9 cellular contexts compared by ENCODE assay signal in the genomic region with DNA sequence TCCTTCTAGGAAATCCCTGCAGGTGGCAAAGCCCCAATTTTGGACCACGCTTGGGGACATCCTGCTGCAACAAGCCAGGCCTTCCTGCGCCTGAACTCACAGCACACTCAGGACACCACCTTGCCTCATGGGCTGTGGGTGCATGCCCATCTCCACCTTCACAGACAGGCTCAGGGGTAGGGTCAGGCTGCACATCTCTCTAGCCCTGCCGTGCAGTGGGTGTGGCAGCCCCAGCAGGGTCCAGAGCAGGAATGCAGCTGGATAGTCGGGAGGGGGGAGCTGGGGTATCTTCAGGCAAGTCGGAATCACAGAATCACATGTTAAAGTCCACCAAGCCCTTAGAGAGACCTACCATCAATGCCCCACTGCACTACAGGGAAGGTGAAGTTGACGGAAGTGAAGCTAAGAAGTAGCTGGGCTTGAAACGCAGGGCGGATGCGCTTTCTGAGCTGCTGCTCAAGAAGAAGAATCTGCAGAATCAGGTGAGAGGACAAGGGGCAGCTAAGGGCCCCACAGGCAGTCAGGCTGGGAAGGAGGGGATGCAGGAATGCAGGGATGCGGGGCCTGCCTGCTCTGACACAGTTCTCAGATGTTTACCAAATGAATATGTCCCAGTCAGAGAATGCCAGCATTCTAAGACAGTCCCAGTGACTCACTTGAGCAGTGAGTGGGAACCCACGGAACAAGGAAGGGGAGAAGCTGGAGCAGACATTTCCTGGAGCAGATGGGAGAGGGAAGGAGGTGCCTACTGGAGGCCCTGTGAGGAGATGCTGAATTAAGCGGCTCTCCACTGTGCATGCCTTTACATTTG. TPM values are rescaled to one million over a fixed set of nuclear protein-coding genes. Genes with fewer than 3 reads are reported as not detected.
DNase-seq lines count a peak whose midpoint lies in the region; ATAC-seq and TF ChIP-seq lines count a peak whose summit lies in the region.
"Had no signal": no experiment of that assay in that cellular context is flagged by ENCODE, and none has a peak within 500 bp of the region (broad histone marks: within the 10 kb centered on the region; RNA-seq: fewer than 3 reads in every experiment).

No MANE protein-coding gene starts in this region.

- ATAC-seq in left lung, result peak; percentile 8
- no peak for ATAC-seq in GM18907 (IDR thresholded peaks at IDR 0.05; ENCODE audit: unreplicated experiment)

- H3K4me1 ChIP-seq in right atrium auricular region (peaks cover 0 to 73% of the 10 kb centered on the region in 2 donors), left lung (peaks cover 19 to 73% of the 10 kb centered on the region in 2 donors)

- no peaks in the 10 kb centered on the region for H3K9me3 ChIP-seq in right atrium auricular region
- no peaks in the 10 kb centered on the region for H3K9me3 ChIP-seq in left lung

- no peaks in the 10 kb centered on the region for H3K27me3 ChIP-seq in right atrium auricular region
- H3K27me3 ChIP-seq in left lung, result no peaks in the 10 kb centered on the region

- no peak overlapping the region for H3K4me3 ChIP-seq in right atrium auricular region
- no peak overlapping the region for H3K4me3 ChIP-seq in left lung

- TF ChIP-seq CTCF in right atrium auricular region (IDR thresholded peaks at IDR 0.05) (no peak), left lung (IDR thresholded peaks at IDR 0.05) (no peak)

- DNase-seq in right atrium auricular region (ENCODE audit: low spot score), result no peak
- no peak for DNase-seq in cardiac septum (ENCODE audit: low spot score)
- DNase-seq in caudate nucleus (lab: John Stamatoyannopoulos, UW), result peak in 17 of 61 donors; percentile 6 to 57 (median 27)
- DNase-seq in left lung, result no peak
- no peak for DNase-seq in activated naive CD4-positive, alpha-beta T cell treated with Interleukin-2 at 50 U/mL for 16 hours
- DNase-seq in AML-193 (lab: John Stamatoyannopoulos, UW), result no peak
- DNase-seq in stimulated activated naive CD4-positive, alpha-beta T cell (lab: John Stamatoyannopoulos, UW), result no peak
- DNase-seq: activated T-cell treated with anti-CD3 and anti-CD28 coated beads, Interleukin-2, amount 50 U/mL, for 24 hours had no signal

- no peaks in the 10 kb centered on the region for H3K36me3 ChIP-seq in right atrium auricular region
- H3K36me3 ChIP-seq in left lung, result peaks cover 0 to 22% of the 10 kb centered on the region in 2 donors

- peak overlapping the region; percentile 71 to 77 for H3K27ac ChIP-seq in right atrium auricular region
- H3K27ac ChIP-seq in caudate nucleus (ENCODE audit: low read depth, low read length), result peak overlapping the region; percentile 13
- H3K27ac ChIP-seq in left lung, result peak overlapping the region; percentile 50 to 74

- intact Hi-C loops in cardiac septum (cut with DNase I), result no loop called here
- intact Hi-C loops in left lung (cut with DNase I), result no loop called here

RNA-seq across cellular contexts. Expression of gene SERPINB6, which starts 11.3 kb away (rescaled TPM):
- total RNA-seq in right atrium auricular region (100 to 1,000 TPM; 181 to 184 TPM), cardiac septum (171 TPM), left lung (100 to 1,000 TPM in 1 of 2 donors, 10 to 100 TPM in 1; 99.3 to 134 TPM)

RNA-seq across cellular contexts. Expression of gene NQO2, which starts 39.6 kb away (rescaled TPM):
- total RNA-seq in right atrium auricular region (10 to 100 TPM; 37.6 to 68.1 TPM), cardiac septum (37.9 TPM), left lung (10 to 100 TPM; 22.0 to 55.8 TPM)

RNA-seq across cellular contexts. Expression of gene SERPINB9, which starts 57.0 kb away (rescaled TPM):
- total RNA-seq in right atrium auricular region (10 to 100 TPM; 11.2 to 17.5 TPM), cardiac septum (5.3 TPM), left lung (10 to 100 TPM in 1 of 2 donors, 1 to 10 TPM in 1; 7.6 to 17.0 TPM)

Comparison
In these comparisons a context has a peak if more than half of its experiments do, and no peak if none do; other contexts are left out.
1. H3K27ac ChIP-seq: peak in every context shown above with its lines; median percentile 74 in right atrium auricular region; 62 in left lung; 13 in caudate nucleus.